8 cellular contexts compared by ENCODE assay signal in genomic region chr1:41862411-41863221, GRCh38. TPM values are rescaled to one million over a fixed set of nuclear protein-coding genes. Genes with fewer than 3 reads are reported as not detected.
DNase-seq lines count a peak whose midpoint lies in the region; ATAC-seq, FAIRE-seq and TF ChIP-seq lines count a peak whose summit lies in the region.

No MANE protein-coding gene starts in this region.

- H4K5ac ChIP-seq in H1 (ENCODE audit: insufficient read length, low read depth, low read length), result no peak overlapping the region

- H3K9ac ChIP-seq in H1 (replicated peaks in 1 of 4; ENCODE audit: extremely low read depth in 1 of 4, low read depth in 3 of 4, low read length in 3 of 4), result no peak overlapping the region

- H3K4me1 ChIP-seq in H1 (replicated peaks in 1 of 4; ENCODE audit: control insufficient read depth in 3 of 4, insufficient read depth in 4 of 4, low read length in 3 of 4), result peaks cover 3 to 12% (median 7%) of the 10 kb centered on the region in 4 experiments

- TF ChIP-seq POLR2A in H54 (IDR thresholded peaks at IDR 0.05; ENCODE audit: low read depth, low read length) (0 out of 2 replicates have a peak, but pooled peaks have one; percentile 28), H1 (IDR thresholded peaks at IDR 0.05; ENCODE audit: control extremely low read depth in 1 of 2, low read depth in 2 of 2, low read length in 2 of 2) (no peak)

- no peaks in the 10 kb centered on the region for H3K36me3 Mint-ChIP-seq in T-helper 2 cell treated with Interferon-gamma antibody and Interleukin-4, amounts not matched to agents 5 μg/mL and 100 μg/mL, for 36 hours (ENCODE audit: low read depth)

- peak overlapping the region; percentile 15 for H3K4me3 Mint-ChIP-seq in T-helper 2 cell treated with Interferon-gamma antibody and Interleukin-4, amounts not matched to agents 5 μg/mL and 100 μg/mL, for 36 hours

- H3K4me2 ChIP-seq in H1 (ENCODE audit: insufficient read depth in 1 of 2, low read depth in 2 of 2, low read length in 2 of 2), result no peak overlapping the region

- no peaks in the 10 kb centered on the region for H3K27me3 ChIP-seq in H1 (replicated peaks in 1 of 4; ENCODE audit: control insufficient read depth in 3 of 4, extremely low read depth in 1 of 4, insufficient read depth in 3 of 4, low read length in 3 of 4)

- no peak overlapping the region for H3K18ac ChIP-seq in H1 (ENCODE audit: extremely low read depth, low read length)

- peak overlapping the region; percentile 15; the same call in 1 of the 2 replicates for H2AFZ ChIP-seq in H1 (ENCODE audit: low read length)

- no peak overlapping the region for H2BK5ac ChIP-seq in H1 (ENCODE audit: low read depth, low read length)

- 0 out of 2 replicates have a peak overlapping the region, but pooled peaks have one; percentile 67 for H2BK20ac ChIP-seq in H1 (ENCODE audit: low read length)

- TF ChIP-seq CTCF in H1 (IDR thresholded peaks at IDR 0.05; ENCODE audit: control extremely low read depth in 1 of 3, insufficient read depth in 1 of 3, low read depth in 1 of 3, low read length in 3 of 3), result no peak

- POLR2A ChIA-PET in H1 (lab: Charles Lee; ENCODE audit: partially characterized antibody), result no interaction called here

- H3K79me2 ChIP-seq in H1 (ENCODE audit: control insufficient read depth in 1 of 2, insufficient read depth in 2 of 2, low read length in 2 of 2), result no peaks in the 10 kb centered on the region

- H3K27me3 Mint-ChIP-seq in T-helper 2 cell treated with Interferon-gamma antibody and Interleukin-4, amounts not matched to agents 5 μg/mL and 100 μg/mL, for 36 hours (ENCODE audit: low read depth), result no peaks in the 10 kb centered on the region

- no peak overlapping the region for H4K8ac ChIP-seq in H1 (ENCODE audit: extremely low read depth, insufficient read depth, low read length)

- H4K91ac ChIP-seq in H1 (replicated peaks; ENCODE audit: insufficient read length, low read length), result no peak overlapping the region

- FAIRE-seq in H54 (lab: Jason Lieb, UNC) (peak; percentile 20), H1 (lab: Jason Lieb, UNC) (no peak)

- no peak for TF ChIP-seq EP300 in H1 (IDR thresholded peaks at IDR 0.05; ENCODE audit: borderline replicate concordance in 1 of 2, low read depth in 2 of 2, low read length in 2 of 2)

- H2BK120ac ChIP-seq in H1 (replicated peaks; ENCODE audit: low read depth, low read length), result peak overlapping the region; percentile 18

- CTCF ChIA-PET in H1 (lab: Charles Lee; ENCODE audit: partially characterized antibody), result interaction anchor here (0.6 to 1.3 kb wide), 7 partner anchors 10 to 941 kb away, joined by 3 to 5 read pairs (median 4); partner anchors contain the start of gene HIVEP3

- intact Hi-C loops in cardiac septum (cut with DNase I), result no loop called here

- H3K23ac ChIP-seq in H1 (ENCODE audit: insufficient read length), result no peak overlapping the region

- WGBS in H1 (ENCODE audit: extremely low coverage in 1 of 2, insufficient coverage in 1 of 2, insufficient read length in 1 of 2, insufficient replicate concordance in 2 of 2, low coverage in 1 of 2, low lambda C conversion rate in 2 of 2, missing lambda C conversion rate in 1 of 2), 2 experiments, result 77% methylated on average over 7 of the region's 7 CpGs; no CpG with 5 or more reads in 1 of the 2 experiments

- H3K4me1 Mint-ChIP-seq in T-helper 2 cell treated with Interferon-gamma antibody and Interleukin-4, amounts not matched to agents 5 μg/mL and 100 μg/mL, for 36 hours (ENCODE audit: low read depth), result peaks cover 22% of the 10 kb centered on the region

- no peak for ATAC-seq in HG02642 (IDR thresholded peaks at IDR 0.05; ENCODE audit: poor library complexity, unreplicated experiment)
- no peak for ATAC-seq in GM18907 (IDR thresholded peaks at IDR 0.05; ENCODE audit: unreplicated experiment)

- H3K9me3 ChIP-seq in H1 (ENCODE audit: insufficient read depth in 2 of 2, low read depth in 1 of 2, low read length in 1 of 2), result no peaks in the 10 kb centered on the region

- no peaks in the 10 kb centered on the region for H3K79me1 ChIP-seq in H1 (ENCODE audit: low read depth, low read length)

- DNase-seq in H54 (ENCODE audit: insufficient read length, low spot score) (peak; percentile 84), H1 (ENCODE audit: low read depth in 1 of 2, low spot score in 2 of 2) (no peak), cardiac septum (ENCODE audit: low spot score) (no peak), OCI-M2 (lab: John Stamatoyannopoulos, UW; ENCODE audit: unreplicated experiment) (no peak)
- peak; percentile 86 for DNase-seq in T-helper 2 cell treated with Interferon-gamma antibody and Interleukin-4, amounts not matched to agents 5 μg/mL and 100 μg/mL, for 36 hours (ENCODE audit: low spot score)
- peak; percentile 19 to 28 for DNase-seq in stimulated activated CD4-positive, alpha-beta T cell treated with anti-CD3 and anti-CD28 coated beads, Interleukin-1b, Interleukin-23, amount 100 ng/mL, for 4 hours (ENCODE audit: low read depth in 2 of 2)

- H3K9me3 Mint-ChIP-seq in T-helper 2 cell treated with Interferon-gamma antibody and Interleukin-4, amounts not matched to agents 5 μg/mL and 100 μg/mL, for 36 hours, result no peaks in the 10 kb centered on the region

- H3K56ac ChIP-seq in H1 (replicated peaks; ENCODE audit: insufficient read length, low read depth, low read length), result no peak overlapping the region

- no peaks in the 10 kb centered on the region for H4K20me1 ChIP-seq in H1 (replicated peaks in 1 of 2; ENCODE audit: control insufficient read depth in 1 of 2, insufficient read depth in 2 of 2, low read length in 2 of 2)

- no peak overlapping the region for H3K4ac ChIP-seq in H1 (replicated peaks; ENCODE audit: insufficient read length, low read depth, low read length)

- no peak for TF ChIP-seq RAD21 in H1 (IDR thresholded peaks at IDR 0.05 in 1 of 2, conservative IDR thresholded peaks at IDR 0.05 in 1 of 2; ENCODE audit: low read depth in 2 of 2, low read length in 2 of 2)

- H2AK5ac ChIP-seq in H1 (ENCODE audit: low read depth, low read length), result 0 out of 2 replicates have a peak overlapping the region, but pooled peaks have one; percentile 72

- H3K4me3 ChIP-seq in H1 (ENCODE audit: extremely low read depth in 1 of 4, insufficient read depth in 2 of 4, low read depth in 3 of 4, low read length in 4 of 4), result no peak overlapping the region

- H3K23me2 ChIP-seq in H1 (ENCODE audit: low read depth, low read length), result no peaks in the 10 kb centered on the region

- no peak overlapping the region for H3K14ac ChIP-seq in H1 (ENCODE audit: insufficient read length)

- 0 out of 2 replicates have a peak overlapping the region, but pooled peaks have one; percentile 68 for H2BK15ac ChIP-seq in H1 (ENCODE audit: low read length)

- no peaks in the 10 kb centered on the region for H3K36me3 ChIP-seq in H1 (ENCODE audit: control insufficient read depth in 2 of 4, insufficient read depth in 4 of 4, low read length in 3 of 4)

- peak overlapping the region; percentile 62 for H3K27ac Mint-ChIP-seq in T-helper 2 cell treated with Interferon-gamma antibody and Interleukin-4, amounts not matched to agents 5 μg/mL and 100 μg/mL, for 36 hours

- no peak overlapping the region for H3K27ac ChIP-seq in H1 (ENCODE audit: low read depth, low read length)

- no peak overlapping the region; the same call in 1 of the 2 replicates for H2BK12ac ChIP-seq in H1 (ENCODE audit: low read depth, low read length)

TF ChIP-seq in H1, 55 proteins besides CTCF, POLR2A, EP300 and RAD21 (continues in another document):
- no peak for TF ChIP-seq ATF2 (IDR thresholded peaks at IDR 0.05; ENCODE audit: low read length)
- TF ChIP-seq EGR1 (IDR thresholded peaks at IDR 0.05; ENCODE audit: borderline replicate concordance, low read depth, low read length), result no peak
- TF ChIP-seq HDAC2 (IDR thresholded peaks at IDR 0.05; ENCODE audit: borderline replicate concordance in 1 of 2, low read depth in 2 of 2, low read length in 2 of 2), result no peak
- TF ChIP-seq CHD2 (IDR thresholded peaks at IDR 0.05; ENCODE audit: low read length), result no peak
- TF ChIP-seq NRF1 (IDR thresholded peaks at IDR 0.05; ENCODE audit: low read depth, low read length), result no peak
- TF ChIP-seq BACH1 (IDR thresholded peaks at IDR 0.05; ENCODE audit: low read length), result no peak
- no peak for TF ChIP-seq EZH2 (IDR thresholded peaks at IDR 0.05; ENCODE audit: low read depth, low read length, severe bottlenecking)
- TF ChIP-seq JUND (IDR thresholded peaks at IDR 0.05; ENCODE audit: low read length), result no peak
- TF ChIP-seq GTF2F1 (IDR thresholded peaks at IDR 0.05; ENCODE audit: borderline replicate concordance, low read depth, low read length), result no peak
- TF ChIP-seq SAP30 (IDR thresholded peaks at IDR 0.05; ENCODE audit: insufficient read depth, insufficient replicate concordance, low read length), result no peak
- TF ChIP-seq YY1 (IDR thresholded peaks at IDR 0.05; ENCODE audit: low read depth, low read length), result no peak
- no peak for TF ChIP-seq TAF1 (IDR thresholded peaks at IDR 0.05; ENCODE audit: low read depth, low read length)
- no peak for TF ChIP-seq CTBP2 (IDR thresholded peaks at IDR 0.05; ENCODE audit: borderline replicate concordance, insufficient read depth, insufficient read length, low read length)
- TF ChIP-seq RXRA (IDR thresholded peaks at IDR 0.05; ENCODE audit: insufficient read depth, low read depth, low read length), result no peak
- TF ChIP-seq SP2 (IDR thresholded peaks at IDR 0.05; ENCODE audit: low read length), result no peak
- TF ChIP-seq KDM5A (IDR thresholded peaks at IDR 0.05; ENCODE audit: low read length), result no peak

RNA-seq across cellular contexts. Expression of gene HIVEP3, which starts 56.1 kb away (rescaled TPM):
- total RNA-seq in H1 (2021; fragmentation: NEBNext Ultra II Directional; extraction: Animal tissue kit (Norgen Biotek cat#: 25700)), result 0.38 and 0.69 TPM in 2 replicates
- polyA plus RNA-seq in H1 (2011; rRNA removed), result 0.20 and 0.24 TPM in 2 replicates
- polyA plus RNA-seq in H1 (2011; cell fraction: cytosol; rRNA removed), result 0.18 TPM
- 0.43 TPM for polyA plus RNA-seq in H1 (2011; cell fraction: nucleus; rRNA removed)
- 0.12 to 0.28 TPM (median 0.21 TPM) in 4 replicates for polyA plus RNA-seq in H1 (2012, experiment 1 of 2)
- 0.10 TPM for polyA plus RNA-seq in H1 (2012, experiment 2 of 2)
- polyA plus RNA-seq in H1 (2013, experiment 1 of 2), result 0.34 TPM
- 0.35 TPM for polyA plus RNA-seq in H1 (2013, experiment 2 of 2)
- polyA minus RNA-seq in H1 (2011; rRNA and poly(A)+ RNA removed), result 0.12 and 0.13 TPM in 2 replicates
- polyA minus RNA-seq in H1 (2011; cell fraction: cytosol; rRNA and poly(A)+ RNA removed), result 0.15 TPM
- 0.30 TPM for polyA minus RNA-seq in H1 (2011; cell fraction: nucleus; rRNA and poly(A)+ RNA removed)
- 3.7 TPM for total RNA-seq in cardiac septum

Comparison
In these comparisons a context has a peak if more than half of its experiments do, and no peak if none do; other contexts are left out.
1. DNase-seq: peak in H54 (single experiment), T-helper 2 cell treated with Interferon-gamma antibody and Interleukin-4, amounts not matched to agents 5 μg/mL and 100 μg/mL, for 36 hours (single experiment) and stimulated activated CD4-positive, alpha-beta T cell treated with anti-CD3 and anti-CD28 coated beads, Interleukin-1b, Interleukin-23, amount 100 ng/mL, for 4 hours (2 of 2); none in H1 (0 of 2), cardiac septum (single experiment) and OCI-M2 (single experiment).